8 cellular contexts compared by ENCODE assay signal in the genomic region with DNA sequence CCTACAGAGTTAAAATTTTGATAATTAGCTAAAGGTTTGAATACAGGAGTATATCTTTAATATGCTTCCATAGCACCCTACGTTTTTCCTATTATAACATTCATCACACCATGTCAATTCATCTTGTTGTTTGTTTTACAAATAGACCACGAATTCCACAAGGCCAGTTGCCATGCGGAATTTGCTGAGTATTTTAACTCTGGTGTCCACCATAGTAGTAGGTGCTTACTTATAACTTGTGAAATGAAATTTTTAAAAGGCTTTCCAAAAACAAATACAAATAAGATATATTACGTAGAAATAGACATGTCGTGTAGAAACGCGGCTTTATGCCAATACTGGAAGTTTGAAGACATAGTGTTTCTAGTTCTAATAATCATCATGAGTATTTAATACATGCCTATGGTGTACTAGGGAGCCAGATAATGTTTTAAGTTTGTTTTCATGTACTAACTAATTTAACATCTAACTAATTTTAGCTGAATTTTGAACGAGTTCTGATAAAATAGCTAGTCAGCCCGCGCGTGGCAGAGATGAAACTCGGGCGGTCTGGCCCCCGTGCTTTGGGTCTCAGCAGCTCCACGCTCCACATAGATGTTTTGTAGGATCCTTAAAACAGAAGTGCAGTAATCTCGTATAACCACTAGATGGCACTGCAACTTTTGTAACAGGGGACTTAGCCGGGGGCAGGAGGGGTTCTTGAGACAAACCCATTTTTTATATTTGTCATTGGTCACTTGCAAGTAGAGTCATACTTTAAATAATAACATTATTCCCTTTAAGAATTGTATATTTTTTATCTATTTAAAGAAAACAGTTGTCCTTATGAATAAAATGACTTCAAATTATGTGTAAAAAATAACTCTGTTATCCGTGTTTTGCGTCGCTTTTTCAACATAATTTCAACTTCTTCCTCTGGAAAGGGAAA. TPM values are rescaled to one million over a fixed set of nuclear protein-coding genes. Genes with fewer than 3 reads are reported as not detected.
DNase-seq lines count a peak whose midpoint lies in the region; ATAC-seq, FAIRE-seq and TF ChIP-seq lines count a peak whose summit lies in the region.

No MANE protein-coding gene starts in this region.

- no CpG with 5 or more reads among the region's 20 CpGs for WGBS in mesendoderm (ENCODE audit: extremely low coverage, insufficient coverage, low lambda C conversion rate)

- H3K36me3 ChIP-seq in mesendoderm (ENCODE audit: control insufficient read depth, insufficient read depth, low read length), result no peaks in the 10 kb centered on the region
- H3K36me3 ChIP-seq in tibial artery, result no peaks in the 10 kb centered on the region

- H3K4me2 ChIP-seq in mesendoderm (ENCODE audit: low read length), result no peak overlapping the region

- no peak overlapping the region for H2BK120ac ChIP-seq in mesendoderm (ENCODE audit: low read depth, low read length)

- no peak overlapping the region for H3K4me3 ChIP-seq in mesendoderm (ENCODE audit: low read length)
- no peak overlapping the region for H3K4me3 ChIP-seq in tibial artery

- H2BK5ac ChIP-seq in mesendoderm (ENCODE audit: low read length), result no peak overlapping the region

- peak; percentile 81 for TF ChIP-seq CTCF in AG09319 (IDR thresholded peaks at IDR 0.05; ENCODE audit: low read depth, low read length)
- TF ChIP-seq CTCF in tibial artery (IDR thresholded peaks at IDR 0.05), result peak; percentile 54 to 79

- no peak overlapping the region for H3K4ac ChIP-seq in mesendoderm (ENCODE audit: low read depth, low read length)

- H4K8ac ChIP-seq in mesendoderm (ENCODE audit: low read depth, low read length), result no peak overlapping the region

- FAIRE-seq in endometrium (lab: Jason Lieb, UNC), result peak; percentile 79

- H3K79me1 ChIP-seq in mesendoderm (ENCODE audit: low read length), result no peaks in the 10 kb centered on the region

- no peak overlapping the region for H2BK15ac ChIP-seq in mesendoderm (replicated peaks; ENCODE audit: low read depth)

- H2AK5ac ChIP-seq in mesendoderm (ENCODE audit: low read length), result no peak overlapping the region

- no peaks in the 10 kb centered on the region for H3K9me3 ChIP-seq in tibial artery

- H4K5ac ChIP-seq in mesendoderm (ENCODE audit: low read length), result no peak overlapping the region

- H3K79me2 ChIP-seq in mesendoderm (ENCODE audit: control insufficient read depth, insufficient read depth, low read length), result no peaks in the 10 kb centered on the region

- intact Hi-C loops in tibial artery (cut with DNase I; ENCODE audit: low total_unique reads), result no loop called here

- H3K9ac ChIP-seq in mesendoderm (ENCODE audit: low read length), result no peak overlapping the region

- H3K4me1 ChIP-seq in mesendoderm (ENCODE audit: control insufficient read depth, low read depth, low read length), result no peaks in the 10 kb centered on the region
- H3K4me1 ChIP-seq in tibial artery, result peaks cover 0 to 10% (median 0%) of the 10 kb centered on the region in 4 donors

- H3K18ac ChIP-seq in mesendoderm (ENCODE audit: low read length), result no peak overlapping the region

- DNase-seq in AG09319 (ENCODE audit: extremely low read depth, low read depth) (peak; percentile 16), NCI-H460 (ENCODE audit: extremely low read depth, low read depth) (peak; percentile 43), mesendoderm (peak; percentile 80), tibial artery (peak in 1 of 2 donors; percentile 28)
- DNase-seq in activated CD4-positive, alpha-beta T cell treated with anti-CD3 and anti-CD28 coated beads, Interleukin-2, amount 50 U/mL, for 1 hour, result peak; percentile 46

- no peaks in the 10 kb centered on the region for H3K27me3 ChIP-seq in mesendoderm (ENCODE audit: insufficient read depth, low read length, poor library complexity)
- H3K27me3 ChIP-seq in tibial artery, result peaks cover 0 to 7% of the 10 kb centered on the region in 2 donors

- ATAC-seq in GM18505 (IDR thresholded peaks at IDR 0.05; ENCODE audit: unreplicated experiment), result peak; percentile 67
- peak; percentile 63 for ATAC-seq in HG03378 (IDR thresholded peaks at IDR 0.05; ENCODE audit: unreplicated experiment)

- TF ChIP-seq POLR2A in GM18505 (IDR thresholded peaks at IDR 0.05; ENCODE audit: borderline replicate concordance, extremely low read depth, insufficient read depth, insufficient read length), result no peak

- no peak overlapping the region for H3K23ac ChIP-seq in mesendoderm (ENCODE audit: low read length)

- no peak overlapping the region for H3K56ac ChIP-seq in mesendoderm (ENCODE audit: low read length)

- H3K27ac ChIP-seq in mesendoderm (ENCODE audit: low read depth, low read length) (no peak overlapping the region), tibial artery (no peak overlapping the region)

RNA-seq across cellular contexts. Expression of a gene that starts 10.2 kb away (rescaled TPM):
- not detected in 2 replicates for total RNA-seq in NCI-H460 (2014; rRNA removed; shearing (Covaris generic))
- not detected in 2 replicates for polyA plus RNA-seq in NCI-H460 (2014; cell fraction: nucleus; rRNA removed)
- polyA plus RNA-seq in mesendoderm (2013, experiment 1 of 2), result 0.03 TPM
- 0.03 TPM for polyA plus RNA-seq in mesendoderm (2013, experiment 2 of 2)

RNA-seq across cellular contexts. Expression of a gene that starts 17.6 kb away (rescaled TPM):
- total RNA-seq in NCI-H460 (2014; rRNA removed; shearing (Covaris generic)), result not detected in 2 replicates
- polyA plus RNA-seq in NCI-H460 (2014; cell fraction: nucleus; rRNA removed), result not detected in 2 replicates
- not detected for polyA plus RNA-seq in mesendoderm (2013, experiment 1 of 2)
- polyA plus RNA-seq in mesendoderm (2013, experiment 2 of 2), result not detected
